In genomic region chr21:21096956-21097355, GRCh38 we compare ENCODE assay signal across 31 cellular contexts.
A peak's percentile ranks its signal among the peaks of the same experiment; 100 is the strongest.
DNase-seq lines count a peak whose midpoint lies in the region; ATAC-seq and TF ChIP-seq lines count a peak whose summit lies in the region.
"Had no signal": no experiment of that assay in that cellular context is flagged by ENCODE, and none has a peak within 500 bp of the region (broad histone marks: within the 10 kb centered on the region; RNA-seq: fewer than 3 reads in every experiment).

No MANE protein-coding gene starts in this region.

- H3K9me3 Mint-ChIP-seq in activated CD8-positive, alpha-beta T cell treated with anti-CD3 and anti-CD28 coated beads for 36 hours: no peaks in the 10 kb centered on the region
- H3K9me3 Mint-ChIP-seq: activated CD4-positive, alpha-beta T cell treated with anti-CD3 and anti-CD28 coated beads, Interleukin-2, amount 10 ng/mL, durations not matched to agents 7 days and 5 days; GM23338; neural crest cell; type B pancreatic cell had no signal

- peak; percentile 40 for DNase-seq in M059J (ENCODE audit: low read depth)
- DNase-seq in NCI-H748 treated with DMSO at 0.1 percent for 48 hours (lab: John Stamatoyannopoulos, UW): peak; percentile 71
- DNase-seq in dedifferentiated amniotic fluid mesenchymal stem cell (ENCODE audit: extremely low spot score): peak; percentile 47
- DNase-seq in superior temporal gyrus (ENCODE audit: extremely low spot score): peak; percentile 85
- no peak for DNase-seq in COLO668 (lab: John Stamatoyannopoulos, UW; ENCODE audit: unreplicated experiment)
- DNase-seq in 8988T: no peak
- DNase-seq in activated CD8-positive, alpha-beta T cell treated with anti-CD3 and anti-CD28 coated beads for 36 hours: no peak
- DNase-seq: activated CD4-positive, alpha-beta T cell treated with anti-CD3 and anti-CD28 coated beads, Interleukin-2, amount 10 ng/mL, durations not matched to agents 7 days and 5 days; activated naive CD4-positive, alpha-beta T cell treated with Interleukin-2 at 50 U/mL for 16 hours; adrenal gland; brain microvascular endothelial cell; effector memory CD8-positive, alpha-beta T cell; EL; erythroblast; heart left ventricle; left cardiac atrium; mammary epithelial cell; NCI-H1436; NCI-H510A; posterior cingulate gyrus; right lobe of liver; SHP77 treated with DMSO at 0.1 percent for 48 hours; stimulated activated CD4-positive, alpha-beta T cell treated with anti-CD3 and anti-CD28 coated beads, Interleukin-2, amount 100 ng/mL, for 48 hours; SW 1271; T1000 had no signal

- H3K4me3 Mint-ChIP-seq in activated CD8-positive, alpha-beta T cell treated with anti-CD3 and anti-CD28 coated beads for 36 hours: no peak overlapping the region
- H3K4me3 Mint-ChIP-seq: activated CD4-positive, alpha-beta T cell treated with anti-CD3 and anti-CD28 coated beads, Interleukin-2, amount 10 ng/mL, durations not matched to agents 7 days and 5 days; CD14-positive monocyte; effector memory CD8-positive, alpha-beta T cell; GM23338; neural crest cell; type B pancreatic cell had no signal

- CTCF ChIA-PET in activated CD8-positive, alpha-beta T cell treated with anti-CD3 and anti-CD28 coated beads for 36 hours (lab: Charles Lee): no interaction called here

- H3K27me3 Mint-ChIP-seq in activated CD8-positive, alpha-beta T cell treated with anti-CD3 and anti-CD28 coated beads for 36 hours: no peaks in the 10 kb centered on the region
- H3K27me3 Mint-ChIP-seq: activated CD4-positive, alpha-beta T cell treated with anti-CD3 and anti-CD28 coated beads, Interleukin-2, amount 10 ng/mL, durations not matched to agents 7 days and 5 days; effector memory CD8-positive, alpha-beta T cell; type B pancreatic cell had no signal

- TF ChIP-seq CTCF in activated CD8-positive, alpha-beta T cell treated with anti-CD3 and anti-CD28 coated beads for 36 hours (IDR thresholded peaks at IDR 0.05): no peak

- H3K36me3 Mint-ChIP-seq in activated CD8-positive, alpha-beta T cell treated with anti-CD3 and anti-CD28 coated beads for 36 hours (ENCODE audit: low read depth): no peaks in the 10 kb centered on the region
- H3K36me3 Mint-ChIP-seq: CD14-positive monocyte, type B pancreatic cell had no signal

- no peak for ATAC-seq in activated CD8-positive, alpha-beta T cell treated with anti-CD3 and anti-CD28 coated beads for 36 hours
- ATAC-seq: effector memory CD8-positive, alpha-beta T cell; GM12878; GM23338; heart left ventricle; left cardiac atrium; Panc1; right lobe of liver had no signal

- no peaks in the 10 kb centered on the region for H3K4me1 Mint-ChIP-seq in activated CD8-positive, alpha-beta T cell treated with anti-CD3 and anti-CD28 coated beads for 36 hours (ENCODE audit: low read depth)
- H3K4me1 Mint-ChIP-seq: activated CD4-positive, alpha-beta T cell treated with anti-CD3 and anti-CD28 coated beads, Interleukin-2, amount 10 ng/mL, durations not matched to agents 7 days and 5 days had no signal

- no peak overlapping the region for H3K27ac Mint-ChIP-seq in activated CD8-positive, alpha-beta T cell treated with anti-CD3 and anti-CD28 coated beads for 36 hours
- H3K27ac Mint-ChIP-seq: activated CD4-positive, alpha-beta T cell treated with anti-CD3 and anti-CD28 coated beads, Interleukin-2, amount 10 ng/mL, durations not matched to agents 7 days and 5 days; CD14-positive monocyte; effector memory CD8-positive, alpha-beta T cell; GM23338; type B pancreatic cell had no signal

- intact Hi-C loops in activated CD8-positive, alpha-beta T cell treated with anti-CD3 and anti-CD28 coated beads for 36 hours (cut with micrococcal nuclease): no loop called here

- POLR2A ChIA-PET in activated CD8-positive, alpha-beta T cell treated with anti-CD3 and anti-CD28 coated beads for 36 hours (lab: Charles Lee): no interaction called here

Comparison
In these comparisons a context has a peak if more than half of its experiments do, and no peak if none do; other contexts are left out.
1. DNase-seq: peak in M059J (single experiment), NCI-H748 treated with DMSO at 0.1 percent for 48 hours (single experiment), dedifferentiated amniotic fluid mesenchymal stem cell (single experiment) and superior temporal gyrus (single experiment); none in COLO668 (single experiment), 8988T (single experiment) and activated CD8-positive, alpha-beta T cell treated with anti-CD3 and anti-CD28 coated beads for 36 hours (single experiment).